26 cellular contexts compared by ENCODE assay signal in genomic region chr12:10278104-10278503, GRCh38.
"Had no signal": no experiment of that assay in that cellular context is flagged by ENCODE, and none has a peak within 500 bp of the region (broad histone marks: within the 10 kb centered on the region; RNA-seq: fewer than 3 reads in every experiment).

No MANE protein-coding gene starts in this region.

- H3K27ac Mint-ChIP-seq: mesothelial cell of epicardium; naive B cell; nephron; progenitor cell of endocrine pancreas; stimulated activated naive B cell treated with anti-CD40 and anti-IgM and Interleukin-4, amounts not matched to agents 10 μg/mL and 1 μg/mL and 100 μg/mL, for 72 hours had no signal

- H3K4me1 Mint-ChIP-seq: naive B cell; nephron; neural crest cell; stimulated activated naive B cell treated with anti-CD40 and anti-IgM and Interleukin-4, amounts not matched to agents 10 μg/mL and 1 μg/mL and 100 μg/mL, for 72 hours had no signal

- H3K4me1 ChIP-seq: left ventricle myocardium inferior, right atrium auricular region, tibial artery, upper lobe of right lung, uterus had no signal

- H3K9me3 Mint-ChIP-seq: nephron had no signal

- H3K27me3 Mint-ChIP-seq: progenitor cell of endocrine pancreas had no signal

- DNase-seq: hypothalamus; islet precursor cell; left ventricle myocardium inferior; mesendoderm; naive B cell; ovary; stimulated activated CD4-positive, alpha-beta T cell treated with anti-CD3 and anti-CD28 coated beads, Interleukin-12 subunit alpha, Interleukin-12 subunit beta, amount 100 ng/mL, for 4 hours; stimulated activated CD4-positive, alpha-beta T cell treated with anti-CD3 and anti-CD28 coated beads, Interleukin-15, amount 100 ng/mL, for 24 hours; stimulated activated CD4-positive, alpha-beta T cell treated with anti-CD3 and anti-CD28 coated beads, Interleukin-2, amount 100 ng/mL, for 24 hours; stimulated activated CD4-positive, alpha-beta T cell treated with anti-CD3 and anti-CD28 coated beads, Interleukin-4, amount 100 ng/mL, for 1 hour; stimulated activated naive B cell treated with anti-CD40 and anti-IgM and Interleukin-4, amounts not matched to agents 10 μg/mL and 1 μg/mL and 100 μg/mL, for 72 hours; stimulated activated naive CD8-positive, alpha-beta T cell treated with anti-CD3 and anti-CD28 coated beads, Interleukin-15, Interleukin-2, amounts not matched to agents 100 U/mL and 50 U/mL, for 24 hours; stomach; tibial artery; trophoblast cell; upper lobe of right lung; uterus had no signal

- H3K4me3 ChIP-seq: left ventricle myocardium inferior, lung, ovary, right atrium auricular region, skin epidermis, stomach, thoracic aorta, tibial artery, upper lobe of right lung, uterus had no signal

- H3K36me3 ChIP-seq: ovary, stomach, thoracic aorta, tibial artery, upper lobe of right lung, uterus had no signal

- H3K4me3 Mint-ChIP-seq: mesothelial cell of epicardium; naive B cell; nephron; neural crest cell; stimulated activated naive B cell treated with anti-CD40 and anti-IgM and Interleukin-4, amounts not matched to agents 10 μg/mL and 1 μg/mL and 100 μg/mL, for 72 hours had no signal

- H3K9me3 ChIP-seq: left ventricle myocardium inferior, ovary, right atrium auricular region, stomach, thoracic aorta, tibial artery, upper lobe of right lung, uterus had no signal

- H3K27ac ChIP-seq: left ventricle myocardium inferior, ovary, right atrium auricular region, skin epidermis, stomach, thoracic aorta, tibial artery, upper lobe of right lung, uterus had no signal

- ATAC-seq: sciatic nerve; stimulated activated naive B cell treated with anti-CD40 and anti-IgM and Interleukin-4, amounts not matched to agents 10 μg/mL and 1 μg/mL and 100 μg/mL, for 72 hours; stimulated activated naive CD8-positive, alpha-beta T cell treated with anti-CD3 and anti-CD28 coated beads, Interleukin-15, Interleukin-2, amounts not matched to agents 100 U/mL and 50 U/mL, for 24 hours; upper lobe of right lung had no signal

- H3K27me3 ChIP-seq: ovary, right atrium auricular region, stomach, tibial artery, upper lobe of right lung, uterus had no signal
